Comparison of ENCODE assay signal across 8 cellular contexts in the genomic region with DNA sequence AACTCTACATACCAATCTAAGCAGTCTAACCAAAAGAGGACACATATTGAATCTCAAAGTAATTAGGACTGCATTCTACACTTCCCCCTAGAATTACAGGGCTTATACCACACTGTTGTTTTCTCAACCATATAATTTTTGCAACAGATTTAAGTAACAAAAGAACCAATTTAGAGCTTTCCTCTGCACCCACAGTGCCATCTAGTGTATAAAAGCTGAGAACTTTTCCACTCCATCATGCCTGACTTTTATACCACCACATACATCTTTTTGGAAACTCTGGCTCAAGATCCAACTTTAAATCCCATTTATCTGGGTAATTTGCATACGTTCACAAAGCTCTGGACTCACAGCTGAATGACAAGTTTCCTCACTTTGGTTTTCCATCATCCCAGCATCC.
DNase-seq lines count a peak whose midpoint lies in the region; ATAC-seq and TF ChIP-seq lines count a peak whose summit lies in the region.

No MANE protein-coding gene starts in this region.

- H3K27me3 ChIP-seq in AG04450 (ENCODE audit: control insufficient read depth, insufficient read depth, low read length) (no peaks in the 10 kb centered on the region), foreskin keratinocyte (no peaks in the 10 kb centered on the region), testis (no peaks in the 10 kb centered on the region)

- H3K27ac ChIP-seq in AG04450 (ENCODE audit: low read depth, low read length) (no peak overlapping the region), foreskin keratinocyte (no peak overlapping the region), testis (no peak overlapping the region)

- intact Hi-C loops in testis (cut with DNase I; ENCODE audit: low total_unique reads) = no loop called here

- DNase-seq in AG04450 (ENCODE audit: low read depth, low spot score) = no peak
- no peak for DNase-seq in GM13977 (ENCODE audit: low spot score)
- peak; percentile 40 for DNase-seq in RKO (ENCODE audit: low spot score)
- peak in 1 of 2 donors; percentile 17 for DNase-seq in foreskin keratinocyte
- DNase-seq in testis = no peak
- no peak for DNase-seq in hepatic stellate cell (ENCODE audit: low spot score)
- DNase-seq in effector CD4-positive, alpha-beta T cell = no peak

- in situ Hi-C loops in GM13977 (cut with MboI; ENCODE audit: low pct_unique_long_range_greater_than_20kb, low sequenced_read_pairs, unreplicated experiment) = no loop called here

- H3K4me1 ChIP-seq in foreskin keratinocyte = no peaks in the 10 kb centered on the region
- H3K4me1 ChIP-seq in testis = no peaks in the 10 kb centered on the region

- WGBS in testis, 2 donors = 20 to 47% methylated on average over 1 of the region's 1 CpG

- no peak overlapping the region for H3K4me3 ChIP-seq in AG04450 (ENCODE audit: low read depth, low read length)
- H3K4me3 ChIP-seq in testis = no peak overlapping the region

- H3K9me3 ChIP-seq in AG04450 (ENCODE audit: control insufficient read depth, insufficient read depth, low read length) (no peaks in the 10 kb centered on the region), testis (no peaks in the 10 kb centered on the region)

- peak; percentile 58 for TF ChIP-seq CTCF in AG04450 (IDR thresholded peaks at IDR 0.05; ENCODE audit: low read depth, low read length)
- TF ChIP-seq CTCF in GM13977 (IDR thresholded peaks at IDR 0.05; ENCODE audit: extremely low read depth, insufficient read depth, missing control alignments) = peak; percentile 38
- TF ChIP-seq CTCF in foreskin keratinocyte (conservative IDR thresholded peaks at IDR 0.05) = peak; percentile 72
- peak in 2 of 3 experiments; percentile 16 to 18 for TF ChIP-seq CTCF in testis (IDR thresholded peaks at IDR 0.05)

- no peak for ATAC-seq in foreskin keratinocyte
- no peak for ATAC-seq in GM21367 (IDR thresholded peaks at IDR 0.05; ENCODE audit: unreplicated experiment)

- POLR2A ChIA-PET in AG04450 (lab: Yijun Ruan, JAX) = no interaction called here

- TF ChIP-seq POLR2A in testis (IDR thresholded peaks at IDR 0.05) = no peak

- no peaks in the 10 kb centered on the region for H3K36me3 ChIP-seq in testis (ENCODE audit: low read depth, missing control alignments)

- CTCF ChIA-PET in AG04450 (lab: Charles Lee) = interaction anchor here (0.5 to 5.6 kb wide), 16 partner anchors 9 to 664 kb away, joined by 3 to 82 read pairs (median 4); no protein-coding TSS in a partner anchor

Comparison
In these comparisons a context has a peak if more than half of its experiments do, and no peak if none do; other contexts are left out.
1. CTCF ChIP-seq: peak in every context shown above with its lines; median percentile 72 in foreskin keratinocyte; 58 in AG04450; 38 in GM13977; 17 in testis.